14 cellular contexts compared by ENCODE assay signal in genomic region chr20:24608926-24609667, GRCh38.
A peak's percentile ranks its signal among the peaks of the same experiment; 100 is the strongest.
DNase-seq lines count a peak whose midpoint lies in the region; ATAC-seq and TF ChIP-seq lines count a peak whose summit lies in the region.
"Had no signal": no experiment of that assay in that cellular context is flagged by ENCODE, and none has a peak within 500 bp of the region (broad histone marks: within the 10 kb centered on the region; RNA-seq: fewer than 3 reads in every experiment).

No MANE protein-coding gene starts in this region.

- CTCF ChIA-PET in Calu3 (lab: Charles Lee): no interaction called here

- peaks cover 12% of the 10 kb centered on the region for H3K27me3 Mint-ChIP-seq in Calu3 (ENCODE audit: unreplicated experiment)
- H3K27me3 Mint-ChIP-seq: activated CD4-positive, alpha-beta T cell treated with anti-CD3 and anti-CD28 coated beads, Interleukin-2, amount 10 ng/mL, durations not matched to agents 7 days and 5 days had no signal

- in situ Hi-C loops in GM13977 (cut with MboI; ENCODE audit: low pct_unique_long_range_greater_than_20kb, low sequenced_read_pairs, unreplicated experiment): no loop called here

- H3K4me3 Mint-ChIP-seq in Calu3 (ENCODE audit: low read depth, unreplicated experiment): no peak overlapping the region
- H3K4me3 Mint-ChIP-seq: activated CD4-positive, alpha-beta T cell treated with anti-CD3 and anti-CD28 coated beads, Interleukin-2, amount 10 ng/mL, durations not matched to agents 7 days and 5 days; H9; naive thymus-derived CD8-positive, alpha-beta T cell had no signal

- intact Hi-C loops in Calu3 (cut with micrococcal nuclease; ENCODE audit: unreplicated experiment): no loop called here

- no peaks in the 10 kb centered on the region for H3K4me1 Mint-ChIP-seq in Calu3 (ENCODE audit: low read depth, unreplicated experiment)
- H3K4me1 Mint-ChIP-seq: activated CD4-positive, alpha-beta T cell treated with anti-CD3 and anti-CD28 coated beads, Interleukin-2, amount 10 ng/mL, durations not matched to agents 7 days and 5 days; naive thymus-derived CD8-positive, alpha-beta T cell had no signal

- DNase-seq in GM13977 (ENCODE audit: low spot score) (peak; percentile 40), fibroblast of pulmonary artery (ENCODE audit: low read depth) (peak; percentile 7), NCI-H1105 (lab: John Stamatoyannopoulos, UW) (no peak), Calu3 (no peak)
- DNase-seq in central memory CD4-positive, alpha-beta T cell: no peak
- DNase-seq: activated CD4-positive, alpha-beta T cell treated with anti-CD3 and anti-CD28 coated beads, Interleukin-2, amount 10 ng/mL, durations not matched to agents 7 days and 5 days; aorta; H9; naive thymus-derived CD8-positive, alpha-beta T cell; OCI-M1; transverse colon had no signal

- H3K4me3 ChIP-seq in fibroblast of pulmonary artery (replicated peaks; ENCODE audit: low read depth, low read length): no peak overlapping the region
- H3K4me3 ChIP-seq: transverse colon had no signal

- ATAC-seq in GM21447 (IDR thresholded peaks at IDR 0.05; ENCODE audit: unreplicated experiment) (peak; percentile 63), HG03460 (IDR thresholded peaks at IDR 0.05; ENCODE audit: unreplicated experiment) (peak; percentile 69), GM21526 (IDR thresholded peaks at IDR 0.05; ENCODE audit: low FRiP score, unreplicated experiment) (no peak)
- ATAC-seq: naive thymus-derived CD8-positive, alpha-beta T cell had no signal

- TF ChIP-seq CTCF in GM13977 (IDR thresholded peaks at IDR 0.05; ENCODE audit: extremely low read depth, insufficient read depth, missing control alignments) (no peak), fibroblast of pulmonary artery (IDR thresholded peaks at IDR 0.05; ENCODE audit: low read length, missing control alignments) (no peak), Calu3 (IDR thresholded peaks at IDR 0.05; ENCODE audit: unreplicated experiment) (no peak)

- no TSS peak for BruUV-seq in Calu3 (replicated peaks; lab: Mats Ljungman, UMichigan)

- no peaks in the 10 kb centered on the region for H3K9me3 Mint-ChIP-seq in Calu3 (ENCODE audit: low read depth, unreplicated experiment)
- H3K9me3 Mint-ChIP-seq: activated CD4-positive, alpha-beta T cell treated with anti-CD3 and anti-CD28 coated beads, Interleukin-2, amount 10 ng/mL, durations not matched to agents 7 days and 5 days; H9; naive thymus-derived CD8-positive, alpha-beta T cell had no signal

- no peaks in the 10 kb centered on the region for H3K36me3 Mint-ChIP-seq in Calu3 (ENCODE audit: insufficient read depth, unreplicated experiment)
- H3K36me3 Mint-ChIP-seq: naive thymus-derived CD8-positive, alpha-beta T cell had no signal

- H3K27ac Mint-ChIP-seq in Calu3 (ENCODE audit: unreplicated experiment): no peak overlapping the region
- H3K27ac Mint-ChIP-seq: activated CD4-positive, alpha-beta T cell treated with anti-CD3 and anti-CD28 coated beads, Interleukin-2, amount 10 ng/mL, durations not matched to agents 7 days and 5 days; naive thymus-derived CD8-positive, alpha-beta T cell had no signal

Comparison
In these comparisons a context has a peak if more than half of its experiments do, and no peak if none do; other contexts are left out.
1. DNase-seq: peak in GM13977 (single experiment) and fibroblast of pulmonary artery (single experiment); none in NCI-H1105 (single experiment), Calu3 (single experiment) and central memory CD4-positive, alpha-beta T cell (single experiment).